Comparison of ENCODE assay signal across 9 cellular contexts in genomic region chr20:63819224-63819917, GRCh38. TPM values are rescaled to one million over a fixed set of nuclear protein-coding genes. Genes with fewer than 3 reads are reported as not detected.
DNase-seq lines count a peak whose midpoint lies in the region; ATAC-seq and TF ChIP-seq lines count a peak whose summit lies in the region.
"Had no signal": no experiment of that assay in that cellular context is flagged by ENCODE, and none has a peak within 500 bp of the region (broad histone marks: within the 10 kb centered on the region; RNA-seq: fewer than 3 reads in every experiment).

No MANE protein-coding gene starts in this region.

- H3K9me3 Mint-ChIP-seq in memory B cell, result no peaks in the 10 kb centered on the region

- H3K4me1 ChIP-seq in vagina, result peaks cover 5% of the 10 kb centered on the region

- peaks cover 9% of the 10 kb centered on the region for H3K27me3 Mint-ChIP-seq in memory B cell

- H3K4me3 ChIP-seq in choroid plexus epithelial cell (ENCODE audit: low read depth, low read length) (peak overlapping the region; percentile 4), vagina (no peak overlapping the region)

- intact Hi-C loops in vagina (cut with DNase I), result no loop called here

- no peaks in the 10 kb centered on the region for H3K36me3 ChIP-seq in vagina

- peak overlapping the region; percentile 27 for H3K4me3 Mint-ChIP-seq in memory B cell

- TF ChIP-seq CTCF in AG09319 (IDR thresholded peaks at IDR 0.05; ENCODE audit: low read depth, low read length), result peak; percentile 36
- TF ChIP-seq CTCF in choroid plexus epithelial cell (conservative IDR thresholded peaks at IDR 0.05; ENCODE audit: low read depth, low read length), result peak; percentile 63
- peak in 1 of 3 experiments; percentile 45 for TF ChIP-seq CTCF in vagina (IDR thresholded peaks at IDR 0.05)

- DNase-seq in AG09319 (ENCODE audit: extremely low read depth, low read depth) (no peak), Kasumi-1 (lab: John Stamatoyannopoulos, UW) (peak; percentile 74 to 76), choroid plexus epithelial cell (ENCODE audit: low read depth) (peak; percentile 71), memory B cell (ENCODE audit: low spot score in 2 of 2) (no peak), SKM-1 (lab: John Stamatoyannopoulos, UW; ENCODE audit: unreplicated experiment) (no peak), vagina (ENCODE audit: extremely low spot score in 2 of 2) (no peak), H4 (ENCODE audit: low spot score) (no peak)
- DNase-seq: NCI-H524 had no signal

- no peaks in the 10 kb centered on the region for H3K4me1 Mint-ChIP-seq in memory B cell

- ATAC-seq in memory B cell (ENCODE audit: low read depth) (peak; percentile 6), GM18868 (IDR thresholded peaks at IDR 0.05; ENCODE audit: unreplicated experiment) (no peak)

- H3K27me3 ChIP-seq in vagina, result no peaks in the 10 kb centered on the region

- no peaks in the 10 kb centered on the region for H3K36me3 Mint-ChIP-seq in memory B cell

- no peaks in the 10 kb centered on the region for H3K9me3 ChIP-seq in vagina

- H3K27ac ChIP-seq in vagina, result no peak overlapping the region

- no peak overlapping the region for H3K27ac Mint-ChIP-seq in memory B cell

- no peak for TF ChIP-seq POLR2A in vagina (IDR thresholded peaks at IDR 0.05)

RNA-seq across cellular contexts. Expression of gene ZBTB46, which starts 11.7 kb away (rescaled TPM):
- 7.4 TPM for total RNA-seq in vagina
- 0.68 and 3.1 TPM in 2 replicates for total RNA-seq in H4 (2014; rRNA removed; shearing (Covaris generic))

RNA-seq across cellular contexts. Expression of gene ABHD16B, which starts 41.9 kb away (rescaled TPM):
- not detected for total RNA-seq in vagina
- not detected in 2 replicates for total RNA-seq in H4 (2014; rRNA removed; shearing (Covaris generic))

RNA-seq across cellular contexts. Expression of gene TPD52L2, which starts 45.7 kb away (rescaled TPM):
- 90.1 TPM for total RNA-seq in vagina
- total RNA-seq in H4 (2014; rRNA removed; shearing (Covaris generic)), result 44.7 and 56.7 TPM in 2 replicates

Comparison
In these comparisons a context has a peak if more than half of its experiments do, and no peak if none do; other contexts are left out.
1. DNase-seq: peak in Kasumi-1 (2 of 2) and choroid plexus epithelial cell (single experiment); none in AG09319 (single experiment), memory B cell (0 of 2), SKM-1 (single experiment), vagina (0 of 2) and H4 (single experiment).